ENCODE assay signal across 12 cellular contexts in the genomic region with DNA sequence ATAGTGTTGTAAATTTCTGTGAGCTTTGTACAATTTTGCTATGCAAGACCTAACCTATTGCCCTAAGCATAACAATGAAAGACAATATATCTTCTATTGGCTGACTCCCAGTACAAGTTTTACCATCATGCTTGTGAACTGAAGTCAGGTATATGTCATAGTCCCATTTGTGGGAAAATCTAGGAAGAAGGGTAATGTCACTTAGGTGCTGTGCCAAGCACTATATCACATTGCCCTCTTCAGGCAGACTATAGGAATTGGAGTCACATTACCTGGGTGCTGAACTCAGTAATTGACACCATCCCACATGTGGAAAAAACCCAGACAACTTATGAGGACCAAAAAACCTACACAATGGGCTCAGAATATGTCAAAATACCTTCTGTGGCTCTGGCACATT.
DNase-seq lines count a peak whose midpoint lies in the region; ATAC-seq and TF ChIP-seq lines count a peak whose summit lies in the region.
"Had no signal": no experiment of that assay in that cellular context is flagged by ENCODE, and none has a peak within 500 bp of the region (broad histone marks: within the 10 kb centered on the region; RNA-seq: fewer than 3 reads in every experiment).

No MANE protein-coding gene starts in this region.

- CTCF ChIA-PET in PC-9 (lab: Charles Lee): no interaction called here

- BruUV-seq in PC-9 (replicated peaks; lab: Mats Ljungman, UMichigan): no TSS peak

- H3K9me2 ChIP-seq in PC-9 (ENCODE audit: insufficient read depth): no peaks in the 10 kb centered on the region

- H3K36me3 ChIP-seq in prostate gland: no peaks in the 10 kb centered on the region
- H3K36me3 ChIP-seq in PC-9 (ENCODE audit: low read depth): no peaks in the 10 kb centered on the region

- no peak overlapping the region for H3K4me3 ChIP-seq in prostate gland
- H3K4me3 ChIP-seq in PC-9: no peak overlapping the region

- no peaks in the 10 kb centered on the region for H4K20me1 ChIP-seq in PC-9 (ENCODE audit: insufficient read depth)

- no peaks in the 10 kb centered on the region for H3K36me3 Mint-ChIP-seq in immature natural killer cell
- H3K36me3 Mint-ChIP-seq: activated naive CD4-positive, alpha-beta T cell treated with anti-CD3 and anti-CD28 coated beads, Interleukin-2, amount 50 U/mL, for 24 hours had no signal

- peak in 3 of 4 experiments; percentile 19 to 47 (median 45) for TF ChIP-seq CTCF in prostate gland (IDR thresholded peaks at IDR 0.05)
- TF ChIP-seq CTCF in PC-9 (conservative IDR thresholded peaks at IDR 0.05): no peak

- peak; percentile 4 for DNase-seq in GM03348 (ENCODE audit: low spot score)
- DNase-seq in KBM-7: peak; percentile 7
- peak; percentile 52 for DNase-seq in dermis blood vessel endothelial cell
- peak; percentile 3 for DNase-seq in prostate gland (ENCODE audit: low spot score)
- DNase-seq in activated CD4-positive, alpha-beta T cell treated with anti-CD3 and anti-CD28 coated beads for 1 hour: no peak
- DNase-seq in immature natural killer cell: no peak
- DNase-seq in PC-9: no peak
- DNase-seq: nephron progenitor cell, T1000 had no signal

- intact Hi-C loops in prostate gland (cut with DNase I): no loop called here
- intact Hi-C loops in PC-9 (cut with micrococcal nuclease; ENCODE audit: unreplicated experiment): no loop called here

- H3K9me3 Mint-ChIP-seq in immature natural killer cell: no peaks in the 10 kb centered on the region
- H3K9me3 Mint-ChIP-seq: activated naive CD4-positive, alpha-beta T cell treated with anti-CD3 and anti-CD28 coated beads, Interleukin-2, amount 50 U/mL, for 24 hours; dendritic cell treated with granulocyte-macrophage colony-stimulating factor and Interleukin-4, amounts not matched to agents 40 ng/mL and 50 ng/mL, for 4 days; nephron progenitor cell had no signal

- in situ Hi-C loops in KBM-7 (cut with MboI; ENCODE audit: low pct_unique_long_range_greater_than_20kb, low sequenced_read_pairs): no loop called here

- no peaks in the 10 kb centered on the region for H3K27me3 ChIP-seq in prostate gland (replicated peaks; ENCODE audit: insufficient read depth)
- H3K27me3 ChIP-seq in PC-9 (ENCODE audit: insufficient read depth, low read depth): no peaks in the 10 kb centered on the region

- no peak for TF ChIP-seq POLR2A in prostate gland (IDR thresholded peaks at IDR 0.05)

- no peak overlapping the region for H2AFZ ChIP-seq in PC-9

- H3K27ac ChIP-seq in prostate gland (no peak overlapping the region), PC-9 (no peak overlapping the region)

- no peak overlapping the region for H3K27ac Mint-ChIP-seq in immature natural killer cell
- H3K27ac Mint-ChIP-seq: activated naive CD4-positive, alpha-beta T cell treated with anti-CD3 and anti-CD28 coated beads, Interleukin-2, amount 50 U/mL, for 24 hours; nephron progenitor cell had no signal

- POLR2A ChIA-PET in PC-9 (lab: Charles Lee; ENCODE audit: unreplicated experiment): no interaction called here

- no peak overlapping the region for H3K4me2 ChIP-seq in PC-9

- H3F3A ChIP-seq in PC-9 (ENCODE audit: insufficient read depth, low read depth): no peaks in the 10 kb centered on the region

- H3K9me3 ChIP-seq in prostate gland (no peaks in the 10 kb centered on the region), PC-9 (ENCODE audit: insufficient read depth, low read depth) (no peaks in the 10 kb centered on the region)

- H3K4me1 ChIP-seq in prostate gland (replicated peaks) (no peaks in the 10 kb centered on the region), PC-9 (replicated peaks; ENCODE audit: insufficient read depth) (no peaks in the 10 kb centered on the region)

- no peak for ATAC-seq in GM21825 (IDR thresholded peaks at IDR 0.05; ENCODE audit: unreplicated experiment)

- H3K79me2 ChIP-seq in PC-9 (ENCODE audit: low read depth): no peaks in the 10 kb centered on the region

- H3K4me1 Mint-ChIP-seq in immature natural killer cell: no peaks in the 10 kb centered on the region
- H3K4me1 Mint-ChIP-seq: activated naive CD4-positive, alpha-beta T cell treated with anti-CD3 and anti-CD28 coated beads, Interleukin-2, amount 50 U/mL, for 24 hours; nephron progenitor cell had no signal

- H3K4me3 Mint-ChIP-seq in immature natural killer cell: no peak overlapping the region
- H3K4me3 Mint-ChIP-seq: activated naive CD4-positive, alpha-beta T cell treated with anti-CD3 and anti-CD28 coated beads, Interleukin-2, amount 50 U/mL, for 24 hours; dendritic cell treated with granulocyte-macrophage colony-stimulating factor and Interleukin-4, amounts not matched to agents 40 ng/mL and 50 ng/mL, for 4 days; nephron progenitor cell had no signal

- no peaks in the 10 kb centered on the region for H3K27me3 Mint-ChIP-seq in immature natural killer cell (ENCODE audit: low read depth in 3 of 3)
- H3K27me3 Mint-ChIP-seq: activated naive CD4-positive, alpha-beta T cell treated with anti-CD3 and anti-CD28 coated beads, Interleukin-2, amount 50 U/mL, for 24 hours; dendritic cell treated with granulocyte-macrophage colony-stimulating factor and Interleukin-4, amounts not matched to agents 40 ng/mL and 50 ng/mL, for 4 days had no signal

Comparison
In these comparisons a context has a peak if more than half of its experiments do, and no peak if none do; other contexts are left out.
1. DNase-seq: peak in GM03348 (single experiment), KBM-7 (single experiment), dermis blood vessel endothelial cell (single experiment) and prostate gland (single experiment); none in activated CD4-positive, alpha-beta T cell treated with anti-CD3 and anti-CD28 coated beads for 1 hour (single experiment), immature natural killer cell (0 of 3) and PC-9 (0 of 2).